Comparison of ENCODE assay signal across 9 cellular contexts in the genomic region with DNA sequence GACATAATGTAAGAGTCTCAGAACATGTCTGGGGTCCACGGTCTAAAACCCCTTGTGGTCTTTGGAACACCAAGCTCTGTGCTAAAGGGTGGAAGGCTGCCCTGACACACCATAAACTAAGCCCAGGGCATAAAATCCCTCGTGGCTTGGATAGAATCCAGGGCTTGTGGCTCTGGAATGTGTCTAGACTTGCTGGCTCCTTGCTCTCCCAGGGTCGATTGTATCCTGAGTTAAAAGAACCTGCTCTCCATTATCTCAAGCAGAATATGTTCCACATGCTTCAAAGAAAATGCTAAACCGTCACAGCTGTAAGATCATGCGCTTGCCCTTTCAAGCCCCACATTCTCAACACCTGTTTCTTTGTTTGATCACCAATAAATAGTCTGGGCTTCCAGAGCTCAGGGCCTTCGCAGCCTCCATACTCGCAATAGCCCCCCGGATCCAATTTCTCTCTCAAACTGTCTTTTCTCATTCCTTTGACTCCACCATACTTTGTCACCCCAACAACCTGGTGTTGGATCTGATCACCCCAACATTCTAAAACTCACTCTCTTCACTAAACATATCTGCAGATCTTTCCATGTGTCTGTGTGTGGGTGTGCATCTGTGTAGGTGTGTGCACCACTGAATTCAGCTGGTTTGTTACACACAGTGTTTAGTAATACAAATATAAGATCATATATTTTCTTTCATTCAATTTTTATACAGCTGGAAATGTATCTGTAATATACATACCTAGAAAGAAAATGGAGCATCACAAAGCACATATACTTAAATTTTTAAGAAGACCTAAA.
DNase-seq lines count a peak whose midpoint lies in the region; ATAC-seq and TF ChIP-seq lines count a peak whose summit lies in the region.
"Had no signal": no experiment of that assay in that cellular context is flagged by ENCODE, and none has a peak within 500 bp of the region (broad histone marks: within the 10 kb centered on the region; RNA-seq: fewer than 3 reads in every experiment).

No MANE protein-coding gene starts in this region.

- H4K20me1 ChIP-seq in smooth muscle cell (ENCODE audit: low read depth) = peaks cover 3% of the 10 kb centered on the region

- H3K36me3 ChIP-seq in SJSA1 (peaks cover 56% of the 10 kb centered on the region), smooth muscle cell (ENCODE audit: low read depth) (peaks cover 3% of the 10 kb centered on the region), mucosa of descending colon (ENCODE audit: low read depth) (no peaks in the 10 kb centered on the region), heart right ventricle (peaks cover 0 to 47% (median 7%) of the 10 kb centered on the region in 9 donors)

- H3K9me3 ChIP-seq in SJSA1 (replicated peaks) (peaks cover 3% of the 10 kb centered on the region; the same call in 1 of the 2 replicates), smooth muscle cell (replicated peaks; ENCODE audit: low read depth) (no peaks in the 10 kb centered on the region), mucosa of descending colon (no peaks in the 10 kb centered on the region), heart right ventricle (no peaks in the 10 kb centered on the region)

- H3K4me3 ChIP-seq in SJSA1 (no peak overlapping the region), foreskin fibroblast (ENCODE audit: low read depth in 1 of 2, low read length in 2 of 2) (no peak overlapping the region), smooth muscle cell (no peak overlapping the region), mucosa of descending colon (no peak overlapping the region), heart right ventricle (no peak overlapping the region)

- no peaks in the 10 kb centered on the region for H3K27me3 ChIP-seq in SJSA1 (replicated peaks)
- no peaks in the 10 kb centered on the region for H3K27me3 ChIP-seq in smooth muscle cell (ENCODE audit: low read depth)
- no peaks in the 10 kb centered on the region for H3K27me3 ChIP-seq in heart right ventricle

- no peaks in the 10 kb centered on the region for H3K9me3 Mint-ChIP-seq in endothelial cell (ENCODE audit: unreplicated experiment)

- in situ Hi-C loops in GM13977 (cut with MboI; ENCODE audit: low pct_unique_long_range_greater_than_20kb, low sequenced_read_pairs, unreplicated experiment) = no loop called here

- H3K4me2 ChIP-seq in smooth muscle cell = peak overlapping the region; percentile 75

- 34% methylated on average over 8 of the region's 8 CpGs for WGBS in smooth muscle cell (ENCODE audit: low lambda C conversion rate)
- WGBS in heart right ventricle, 2 donors = 44 to 57% methylated on average over 8 of the region's 8 CpGs

- H3K27ac Mint-ChIP-seq in endothelial cell (ENCODE audit: unreplicated experiment) = no peak overlapping the region

- TF ChIP-seq CTCF in foreskin fibroblast (IDR thresholded peaks at IDR 0.05; ENCODE audit: low read depth, low read length) (no peak), smooth muscle cell (IDR thresholded peaks at IDR 0.05; ENCODE audit: borderline replicate concordance, insufficient read depth, poor library complexity, severe bottlenecking) (no peak), mucosa of descending colon (IDR thresholded peaks at IDR 0.05) (no peak), endothelial cell (IDR thresholded peaks at IDR 0.05; ENCODE audit: unreplicated experiment) (no peak), GM13977 (IDR thresholded peaks at IDR 0.05; ENCODE audit: extremely low read depth, insufficient read depth, missing control alignments) (no peak), heart right ventricle (IDR thresholded peaks at IDR 0.05) (no peak)

- H3K36me3 Mint-ChIP-seq in endothelial cell (ENCODE audit: low read depth, unreplicated experiment) = peaks cover 18% of the 10 kb centered on the region

- intact Hi-C loops in mucosa of descending colon (cut with DNase I, micrococcal nuclease) = no loop called here
- intact Hi-C loops in heart right ventricle (cut with DNase I) = no loop called here

- peaks cover 3% of the 10 kb centered on the region for H3K27me3 Mint-ChIP-seq in endothelial cell (ENCODE audit: unreplicated experiment)

- DNase-seq in HCEC 1CT (peak; percentile 2), SJSA1 (ENCODE audit: low read depth in 1 of 2, low spot score in 2 of 2) (peak; percentile 72 to 80), foreskin fibroblast (peak; percentile 44 to 73), smooth muscle cell (lab: John Stamatoyannopoulos, UW; ENCODE audit: unreplicated experiment) (no peak), mucosa of descending colon (no peak), endothelial cell (ENCODE audit: low spot score) (no peak), GM13977 (ENCODE audit: low spot score) (no peak), heart right ventricle (no peak)
- DNase-seq: erythroblast had no signal

- H3K79me2 ChIP-seq in smooth muscle cell (ENCODE audit: low read depth) = no peaks in the 10 kb centered on the region

- no peak overlapping the region for H3K4me3 Mint-ChIP-seq in endothelial cell (ENCODE audit: unreplicated experiment)

- H2AFZ ChIP-seq in smooth muscle cell (ENCODE audit: low read depth) = no peak overlapping the region

- H3K4me1 ChIP-seq in SJSA1 (replicated peaks) (peaks cover 49% of the 10 kb centered on the region), smooth muscle cell (ENCODE audit: low read depth) (peaks cover 22% of the 10 kb centered on the region), mucosa of descending colon (ENCODE audit: low read depth) (no peaks in the 10 kb centered on the region), heart right ventricle (peaks cover 0 to 30% (median 16%) of the 10 kb centered on the region in 9 donors)

- H3K9ac ChIP-seq in smooth muscle cell (ENCODE audit: low read depth) = peak overlapping the region; percentile 67

- no peaks in the 10 kb centered on the region for H3K4me1 Mint-ChIP-seq in endothelial cell (ENCODE audit: unreplicated experiment)

- H3K27ac ChIP-seq in SJSA1 = peak overlapping the region; percentile 40
- peak overlapping the region; percentile 97 for H3K27ac ChIP-seq in smooth muscle cell (ENCODE audit: low read depth)
- H3K27ac ChIP-seq in heart right ventricle = peak overlapping the region in 1 of 10 donors; percentile 35

- peaks cover 25% of the 10 kb centered on the region for H3F3A ChIP-seq in smooth muscle cell (ENCODE audit: low read depth)

- ATAC-seq in mucosa of descending colon = no peak
- ATAC-seq in heart right ventricle = no peak

Comparison
In these comparisons a context has a peak if more than half of its experiments do, and no peak if none do; other contexts are left out.
1. DNase-seq: peak in HCEC 1CT (single experiment), SJSA1 (2 of 2) and foreskin fibroblast (2 of 2); none in smooth muscle cell (single experiment), mucosa of descending colon (0 of 3), endothelial cell (single experiment), GM13977 (single experiment) and heart right ventricle (0 of 2).